In genomic region chr12:124663206-124663605, GRCh38 we compare ENCODE assay signal across 30 cellular contexts.
DNase-seq lines count a peak whose midpoint lies in the region; ATAC-seq, FAIRE-seq and TF ChIP-seq lines count a peak whose summit lies in the region.
"Had no signal": no experiment of that assay in that cellular context is flagged by ENCODE, and none has a peak within 500 bp of the region (broad histone marks: within the 10 kb centered on the region; RNA-seq: fewer than 3 reads in every experiment).

No MANE protein-coding gene starts in this region.

- H3K36me3 ChIP-seq in astrocyte (ENCODE audit: insufficient read depth, low read length) (no peaks in the 10 kb centered on the region), neuronal stem cell (replicated peaks in 1 of 2; ENCODE audit: control insufficient read depth in 2 of 2, insufficient read depth in 2 of 2, low read length in 2 of 2) (no peaks in the 10 kb centered on the region), thyroid gland (no peaks in the 10 kb centered on the region), upper lobe of left lung (no peaks in the 10 kb centered on the region)
- H3K36me3 ChIP-seq: BLaER1 treated with 17β-estradiol and CSF1 and Interleukin-3, amounts not matched to agents 10 nM and 100 nM; cardiac muscle cell; left ventricle myocardium inferior; sigmoid colon had no signal

- peaks cover 38% of the 10 kb centered on the region for H3K4me1 Mint-ChIP-seq in astrocyte (ENCODE audit: low read depth, unreplicated experiment)
- H3K4me1 Mint-ChIP-seq: immature natural killer cell had no signal

- H3K4me3 Mint-ChIP-seq in astrocyte (ENCODE audit: unreplicated experiment), result peak overlapping the region; percentile 48
- H3K4me3 Mint-ChIP-seq: activated CD8-positive, alpha-beta T cell treated with anti-CD3 and anti-CD28 coated beads for 36 hours; immature natural killer cell; mesothelial cell of epicardium; natural killer cell treated with Interleukin-12 subunit alpha and Interleukin-12 subunit beta and Interleukin-15 and Interleukin-18, amount 100 ng/mL, for 72 hours; stimulated activated naive CD8-positive, alpha-beta T cell treated with anti-CD3 and anti-CD28 coated beads, Interleukin-15, Interleukin-2, amounts not matched to agents 100 ng/mL and 50 ng/mL, for 24 hours had no signal

- no peaks in the 10 kb centered on the region for H3K79me1 ChIP-seq in neuronal stem cell (ENCODE audit: low read depth, low read length)

- H3K9ac ChIP-seq in astrocyte (ENCODE audit: low read length), result no peak overlapping the region
- no peak overlapping the region for H3K9ac ChIP-seq in neuronal stem cell (ENCODE audit: low read depth, low read length, poor library complexity)
- H3K9ac ChIP-seq: BLaER1 treated with 17β-estradiol and CSF1 and Interleukin-3, amounts not matched to agents 10 nM and 100 nM; parathyroid adenoma had no signal

- H4K20me1 ChIP-seq in astrocyte (ENCODE audit: insufficient read depth, low read length), result no peaks in the 10 kb centered on the region
- H4K20me1 ChIP-seq: BLaER1 treated with 17β-estradiol and CSF1 and Interleukin-3, amounts not matched to agents 10 nM and 100 nM had no signal

- no peak for TF ChIP-seq EP300 in upper lobe of left lung (IDR thresholded peaks at IDR 0.05)

- H3K36me3 Mint-ChIP-seq in astrocyte (ENCODE audit: low read depth, unreplicated experiment), result no peaks in the 10 kb centered on the region
- H3K36me3 Mint-ChIP-seq: mesothelial cell of epicardium; natural killer cell treated with Interleukin-12 subunit alpha and Interleukin-12 subunit beta and Interleukin-15 and Interleukin-18, amount 100 ng/mL, for 72 hours had no signal

- intact Hi-C loops in thyroid gland (cut with DNase I), result no loop called here

- no peak overlapping the region for H2BK12ac ChIP-seq in neuronal stem cell (ENCODE audit: low read length)

- H3K27ac ChIP-seq in astrocyte (ENCODE audit: low read depth, low read length) (no peak overlapping the region), neuronal stem cell (replicated peaks; ENCODE audit: low read length) (peak overlapping the region; percentile 53), thyroid gland (no peak overlapping the region), upper lobe of left lung (no peak overlapping the region)
- H3K27ac ChIP-seq: BLaER1 treated with 17β-estradiol and CSF1 and Interleukin-3, amounts not matched to agents 10 nM and 100 nM; cardiac muscle cell; parathyroid adenoma had no signal

- no peaks in the 10 kb centered on the region for H3K27me3 ChIP-seq in astrocyte (ENCODE audit: insufficient read depth, low read length)
- H3K27me3 ChIP-seq in neuronal stem cell (ENCODE audit: control insufficient read depth in 3 of 3, insufficient read depth in 3 of 3, low read depth in 1 of 3, low read length in 3 of 3), result peaks cover 0 to 54% (median 0%) of the 10 kb centered on the region in 3 experiments
- H3K27me3 ChIP-seq in thyroid gland, result no peaks in the 10 kb centered on the region
- H3K27me3 ChIP-seq in upper lobe of left lung, result no peaks in the 10 kb centered on the region
- H3K27me3 ChIP-seq: BLaER1 treated with 17β-estradiol and CSF1 and Interleukin-3, amounts not matched to agents 10 nM and 100 nM; cardiac muscle cell; sigmoid colon had no signal

- no peak overlapping the region for H4K8ac ChIP-seq in neuronal stem cell (ENCODE audit: low read depth, low read length)

- no peaks in the 10 kb centered on the region for H3K79me2 ChIP-seq in astrocyte (ENCODE audit: insufficient read depth, low read length)
- H3K79me2 ChIP-seq: parathyroid adenoma had no signal

- FAIRE-seq in astrocyte (lab: Jason Lieb, UNC), result peak; percentile 54
- FAIRE-seq: H54, RCC 7860 had no signal

- no peak overlapping the region for H3K23ac ChIP-seq in neuronal stem cell (ENCODE audit: low read depth, low read length, poor library complexity)

- peak overlapping the region; percentile 50 for H3K27ac Mint-ChIP-seq in astrocyte (ENCODE audit: unreplicated experiment)
- H3K27ac Mint-ChIP-seq: activated CD8-positive, alpha-beta T cell treated with anti-CD3 and anti-CD28 coated beads for 36 hours; immature natural killer cell; mesothelial cell of epicardium; natural killer cell treated with Interleukin-12 subunit alpha and Interleukin-12 subunit beta and Interleukin-15 and Interleukin-18, amount 100 ng/mL, for 72 hours; stimulated activated naive CD8-positive, alpha-beta T cell treated with anti-CD3 and anti-CD28 coated beads, Interleukin-15, Interleukin-2, amounts not matched to agents 100 ng/mL and 50 ng/mL, for 24 hours had no signal

- ATAC-seq in upper lobe of left lung (ENCODE audit: low FRiP score in 2 of 2), result no peak
- ATAC-seq: activated CD8-positive, alpha-beta T cell treated with anti-CD3 and anti-CD28 coated beads for 36 hours; natural killer cell treated with Interleukin-12 subunit alpha and Interleukin-12 subunit beta and Interleukin-15 and Interleukin-18, amount 100 ng/mL, for 72 hours had no signal

- no peak overlapping the region for H3K4me3 ChIP-seq in AG10803 (ENCODE audit: low read length)
- H3K4me3 ChIP-seq in astrocyte (ENCODE audit: insufficient read depth, low read depth, low read length), result no peak overlapping the region
- H3K4me3 ChIP-seq in fibroblast of mammary gland (ENCODE audit: control insufficient read depth, low read depth, low read length), result no peak overlapping the region
- no peak overlapping the region for H3K4me3 ChIP-seq in neuronal stem cell (ENCODE audit: low read length in 2 of 2)
- H3K4me3 ChIP-seq in thyroid gland (replicated peaks in 1 of 3), result no peak overlapping the region
- H3K4me3 ChIP-seq in upper lobe of left lung, result no peak overlapping the region
- H3K4me3 ChIP-seq: BLaER1 treated with 17β-estradiol and CSF1 and Interleukin-3, amounts not matched to agents 10 nM and 100 nM; cardiac muscle cell; left ventricle myocardium inferior; sigmoid colon had no signal

- peak; percentile 97 for DNase-seq in AG10803 (ENCODE audit: low read depth)
- no peak for DNase-seq in astrocyte (ENCODE audit: low read depth)
- peak; percentile 70 for DNase-seq in fibroblast of mammary gland (ENCODE audit: low read depth)
- no peak for DNase-seq in neuronal stem cell (ENCODE audit: low spot score)
- DNase-seq in activated T-cell treated with anti-CD3 and anti-CD28 coated beads, Interleukin-2, amount 50 U/mL, for 1 hour, result no peak
- DNase-seq in thyroid gland, result no peak
- no peak for DNase-seq in activated gamma-delta T cell treated with Interleukin-2 at 50 U/mL for 16 hours
- no peak for DNase-seq in upper lobe of left lung
- DNase-seq: activated CD4-positive, alpha-beta T cell treated with anti-CD3 and anti-CD28 coated beads for 1 hour; activated CD8-positive, alpha-beta T cell treated with anti-CD3 and anti-CD28 coated beads for 36 hours; activated gamma-delta T cell; COR-L47; effector CD4-positive, alpha-beta T cell; GF-D8; immature natural killer cell; left ventricle myocardium inferior; MV-4-11; NCI-H1694; NCI-H2171; NCI-H524; T-helper 1 cell had no signal

- no peak overlapping the region for H2BK5ac ChIP-seq in neuronal stem cell (ENCODE audit: low read length)

- no peak overlapping the region for H3K18ac ChIP-seq in neuronal stem cell (ENCODE audit: low read length)

- no peak overlapping the region for H3K14ac ChIP-seq in neuronal stem cell (ENCODE audit: low read length)

- no peak overlapping the region for H2AK5ac ChIP-seq in neuronal stem cell (ENCODE audit: low read depth, low read length)

- H2BK15ac ChIP-seq in neuronal stem cell (ENCODE audit: low read length), result no peak overlapping the region

- no peak for TF ChIP-seq POLR2A in thyroid gland (IDR thresholded peaks at IDR 0.05)
- no peak for TF ChIP-seq POLR2A in upper lobe of left lung (IDR thresholded peaks at IDR 0.05)

- H3K4me2 ChIP-seq in astrocyte (ENCODE audit: low read length), result no peak overlapping the region
- no peak overlapping the region for H3K4me2 ChIP-seq in neuronal stem cell (ENCODE audit: insufficient read depth, low read length, poor library complexity, severe bottlenecking)
- H3K4me2 ChIP-seq: BLaER1 treated with 17β-estradiol and CSF1 and Interleukin-3, amounts not matched to agents 10 nM and 100 nM had no signal

- H3K4ac ChIP-seq in neuronal stem cell (ENCODE audit: low read length), result no peak overlapping the region

- peaks cover 20% of the 10 kb centered on the region for H3K4me1 ChIP-seq in astrocyte (ENCODE audit: insufficient read depth, low read length)
- H3K4me1 ChIP-seq in neuronal stem cell (ENCODE audit: control insufficient read depth in 2 of 2, insufficient read depth in 1 of 2, low read depth in 1 of 2, low read length in 2 of 2), result peaks cover 0 to 2% of the 10 kb centered on the region in 2 donors
- H3K4me1 ChIP-seq in thyroid gland, result no peaks in the 10 kb centered on the region
- peaks cover 4 to 18% (median 14%) of the 10 kb centered on the region in 4 donors for H3K4me1 ChIP-seq in upper lobe of left lung
- H3K4me1 ChIP-seq: parathyroid adenoma had no signal

- peaks cover 3% of the 10 kb centered on the region for H3K9me3 Mint-ChIP-seq in astrocyte (ENCODE audit: unreplicated experiment)

- peaks cover 4% of the 10 kb centered on the region for H3K9me3 ChIP-seq in astrocyte (ENCODE audit: insufficient read depth, low read depth, low read length)
- peaks cover 7 to 13% of the 10 kb centered on the region in 2 donors for H3K9me3 ChIP-seq in neuronal stem cell (replicated peaks in 1 of 2; ENCODE audit: control insufficient read depth in 2 of 2, insufficient read depth in 1 of 2, low read depth in 1 of 2, low read length in 2 of 2)
- H3K9me3 ChIP-seq in thyroid gland, result no peaks in the 10 kb centered on the region
- H3K9me3 ChIP-seq in upper lobe of left lung, result peaks cover 0 to 7% (median 3%) of the 10 kb centered on the region in 4 donors

- no peak overlapping the region for H2AFZ ChIP-seq in astrocyte (ENCODE audit: low read depth, low read length)
- H2AFZ ChIP-seq in neuronal stem cell (ENCODE audit: low read length), result no peak overlapping the region
- H2AFZ ChIP-seq: parathyroid adenoma had no signal

- no peak overlapping the region for H2BK120ac ChIP-seq in neuronal stem cell (ENCODE audit: low read depth, low read length)

- WGBS in neuronal stem cell (ENCODE audit: extremely low coverage in 2 of 2, insufficient read length in 2 of 2, insufficient replicate concordance in 1 of 2), 2 donors, result no CpG with 5 or more reads among the region's 7 CpGs
- 75 to 89% methylated on average over 7 of the region's 7 CpGs for WGBS in thyroid gland, 2 donors
- 89% methylated on average over 7 of the region's 7 CpGs for WGBS in upper lobe of left lung, 2 donors

- peaks cover 5% of the 10 kb centered on the region for H3K27me3 Mint-ChIP-seq in astrocyte (ENCODE audit: low read depth, unreplicated experiment)
- H3K27me3 Mint-ChIP-seq: activated CD8-positive, alpha-beta T cell treated with anti-CD3 and anti-CD28 coated beads for 36 hours; stimulated activated naive CD8-positive, alpha-beta T cell treated with anti-CD3 and anti-CD28 coated beads, Interleukin-15, Interleukin-2, amounts not matched to agents 100 ng/mL and 50 ng/mL, for 24 hours had no signal

- TF ChIP-seq CTCF in AG10803 (conservative IDR thresholded peaks at IDR 0.05; ENCODE audit: low read length), result no peak
- TF ChIP-seq CTCF in astrocyte (IDR thresholded peaks at IDR 0.05; ENCODE audit: insufficient read depth, low read depth, low read length), result no peak
- TF ChIP-seq CTCF in fibroblast of mammary gland (conservative IDR thresholded peaks at IDR 0.05; ENCODE audit: control insufficient read depth, insufficient read depth, low read depth, low read length), result no peak
- no peak for TF ChIP-seq CTCF in thyroid gland (IDR thresholded peaks at IDR 0.05)
- no peak for TF ChIP-seq CTCF in upper lobe of left lung (IDR thresholded peaks at IDR 0.05)

- H4K91ac ChIP-seq in neuronal stem cell (ENCODE audit: low read depth, low read length, poor library complexity), result no peak overlapping the region

Comparison
In these comparisons a context has a peak if more than half of its experiments do, and no peak if none do; other contexts are left out.
1. DNase-seq: peak in AG10803 (single experiment) and fibroblast of mammary gland (single experiment); none in astrocyte (single experiment), neuronal stem cell (single experiment), activated T-cell treated with anti-CD3 and anti-CD28 coated beads, Interleukin-2, amount 50 U/mL, for 1 hour (single experiment), thyroid gland (0 of 2), activated gamma-delta T cell treated with Interleukin-2 at 50 U/mL for 16 hours (single experiment) and upper lobe of left lung (0 of 2).